Comparison of ENCODE assay signal across 22 cellular contexts in the genomic region with DNA sequence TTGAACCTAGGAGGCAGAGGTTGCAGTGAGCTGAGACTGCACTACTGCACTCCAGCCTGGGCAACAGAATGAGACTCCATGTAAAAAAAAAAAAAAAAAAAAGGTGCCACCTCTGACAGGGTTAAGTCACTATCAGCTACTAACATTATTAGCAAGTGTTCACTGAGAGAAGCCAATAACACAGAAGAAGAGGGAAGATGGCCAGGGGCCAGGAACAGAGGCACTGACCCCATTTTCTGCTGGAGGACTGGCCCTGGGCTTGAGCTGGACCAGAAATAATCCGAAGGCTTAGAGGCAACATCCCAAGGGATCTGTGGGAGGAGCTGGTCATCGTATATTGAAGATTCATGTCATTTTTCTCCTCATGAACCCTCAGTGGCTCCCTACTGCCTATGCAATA. TPM values are rescaled to one million over a fixed set of nuclear protein-coding genes. Genes with fewer than 3 reads are reported as not detected.
"Had no signal": no experiment of that assay in that cellular context is flagged by ENCODE, and none has a peak within 500 bp of the region (broad histone marks: within the 10 kb centered on the region; RNA-seq: fewer than 3 reads in every experiment).

No MANE protein-coding gene starts in this region.

- H3K9me3 ChIP-seq: SJSA1 had no signal

- H3K27ac ChIP-seq: RWPE1, SJSA1, SK-N-MC had no signal

- DNase-seq: KBM-7, MV-4-11, NCI-H1048, NCI-H1105, NCI-H1417, NCI-H1436 treated with DMSO at 0.1 percent for 48 hours, NCI-H1694, NCI-H1930, NCI-H2081, NCI-H2107, NCI-H226, NCI-H446, NCI-H510A, NCI-H524 treated with DMSO at 0.1 percent for 48 hours, NCI-H69, NCI-H774, SIG-M5 had no signal

- H3K4me3 ChIP-seq: SJSA1, SK-N-MC had no signal

- H3K36me3 ChIP-seq: SJSA1 had no signal

RNA-seq across cellular contexts. Expression of gene SLC5A1, which starts 5.0 kb away (rescaled TPM):
- total RNA-seq: LHCN-M2, MCF 10A, SJSA1 had no signal
